11 cellular contexts compared by ENCODE assay signal in the genomic region with DNA sequence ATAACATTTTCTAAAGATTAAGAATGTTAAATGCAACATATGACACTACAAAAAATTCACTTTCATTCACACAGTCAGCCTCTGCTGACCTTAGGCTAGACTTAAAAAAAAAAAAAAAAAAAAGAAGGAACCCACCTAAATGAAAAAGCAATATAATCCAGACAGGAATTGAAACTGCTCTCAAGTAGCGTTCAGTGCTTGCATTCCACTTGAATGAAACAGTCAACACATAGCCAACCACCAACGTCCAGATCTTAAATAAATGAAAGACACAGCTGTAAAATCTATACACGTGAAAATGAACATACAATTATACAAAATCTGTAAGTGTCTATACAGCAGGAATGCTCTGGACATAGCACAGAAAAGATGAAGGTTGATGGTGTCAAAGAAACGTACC. TPM values are rescaled to one million over a fixed set of nuclear protein-coding genes. Genes with fewer than 3 reads are reported as not detected.
DNase-seq lines count a peak whose midpoint lies in the region; ATAC-seq and TF ChIP-seq lines count a peak whose summit lies in the region.
"Had no signal": no experiment of that assay in that cellular context is flagged by ENCODE, and none has a peak within 500 bp of the region (broad histone marks: within the 10 kb centered on the region; RNA-seq: fewer than 3 reads in every experiment).

No MANE protein-coding gene starts in this region.

- H3K9me3 ChIP-seq in SK-N-SH, result no peaks in the 10 kb centered on the region
- no peaks in the 10 kb centered on the region for H3K9me3 ChIP-seq in upper lobe of right lung

- no peaks in the 10 kb centered on the region for H3K9me2 ChIP-seq in SK-N-SH

- no peaks in the 10 kb centered on the region for H3K27me3 ChIP-seq in SK-N-SH (ENCODE audit: insufficient read depth)
- H3K27me3 ChIP-seq in upper lobe of right lung, result no peaks in the 10 kb centered on the region

- no peak overlapping the region for H3K4me3 Mint-ChIP-seq in natural killer cell
- H3K4me3 Mint-ChIP-seq in natural killer cell treated with Interleukin-12 subunit alpha and Interleukin-12 subunit beta and Interleukin-15 and Interleukin-18, amount 100 ng/mL, for 72 hours, result no peak overlapping the region

- H3K4me3 ChIP-seq in SK-N-SH (ENCODE audit: low read depth in 2 of 2, low read length in 1 of 2) (peak overlapping the region in 1 of 2 experiments; percentile 23; a peak in 3 of 4 replicates), fibroblast of villous mesenchyme (ENCODE audit: low read depth, low read length) (no peak overlapping the region), upper lobe of right lung (no peak overlapping the region)

- H3K4me2 ChIP-seq in SK-N-SH, result peak overlapping the region; percentile 71

- peak overlapping the region; percentile 5 to 36 for H3K27ac Mint-ChIP-seq in natural killer cell
- H3K27ac Mint-ChIP-seq in natural killer cell treated with Interleukin-12 subunit alpha and Interleukin-12 subunit beta and Interleukin-15 and Interleukin-18, amount 100 ng/mL, for 72 hours, result peak overlapping the region in 1 of 2 donors; percentile 3

- intact Hi-C loops in natural killer cell (cut with micrococcal nuclease) (no loop called here), upper lobe of right lung (cut with DNase I) (no loop called here)

- H3F3A ChIP-seq in SK-N-SH (replicated peaks; ENCODE audit: insufficient read depth), result peaks cover 56% of the 10 kb centered on the region

- H2AFZ ChIP-seq in SK-N-SH (ENCODE audit: low read depth), result no peak overlapping the region

- peaks cover 7% of the 10 kb centered on the region for H3K36me3 Mint-ChIP-seq in natural killer cell
- H3K36me3 Mint-ChIP-seq in natural killer cell treated with Interleukin-12 subunit alpha and Interleukin-12 subunit beta and Interleukin-15 and Interleukin-18, amount 100 ng/mL, for 72 hours, result peaks cover 11% of the 10 kb centered on the region

- ATAC-seq in natural killer cell (no peak), upper lobe of right lung (peak; percentile 54), HG02870 (IDR thresholded peaks at IDR 0.05; ENCODE audit: unreplicated experiment) (no peak), GM19463 (IDR thresholded peaks at IDR 0.05; ENCODE audit: unreplicated experiment) (no peak)
- no peak for ATAC-seq in natural killer cell treated with Interleukin-12 subunit alpha and Interleukin-12 subunit beta and Interleukin-15 and Interleukin-18, amount 100 ng/mL, for 72 hours

- POLR2A ChIA-PET in SK-N-SH (lab: Yijun Ruan, JAX), result no interaction called here

- DNase-seq in natural killer cell (no peak), SK-N-SH (no peak), fibroblast of villous mesenchyme (ENCODE audit: low read depth) (peak; percentile 60), upper lobe of right lung (no peak), amniotic stem cell (lab: John Stamatoyannopoulos, UW) (no peak)
- DNase-seq in natural killer cell treated with Interleukin-12 subunit alpha and Interleukin-12 subunit beta and Interleukin-15 and Interleukin-18, amount 100 ng/mL, for 72 hours (ENCODE audit: low spot score), result no peak
- DNase-seq: aorta, left colon had no signal

- CTCF ChIA-PET in SK-N-SH (lab: Yijun Ruan, JAX), result interaction anchor here (2.0 kb wide), 1 partner anchor 11 kb away, joined by 4 read pairs; a partner anchor contains a TSS

- TF ChIP-seq RAD21 in SK-N-SH (IDR thresholded peaks at IDR 0.05; ENCODE audit: low read length), result no peak

- peak overlapping the region; percentile 12 to 90; a peak in 3 of 4 replicates for H3K27ac ChIP-seq in SK-N-SH (ENCODE audit: low read depth in 2 of 2, low read length in 1 of 2)
- H3K27ac ChIP-seq in upper lobe of right lung, result peak overlapping the region; percentile 75

- peaks cover 47 to 48% of the 10 kb centered on the region in 2 donors for H3K4me1 Mint-ChIP-seq in natural killer cell
- peaks cover 24 to 49% of the 10 kb centered on the region in 2 donors for H3K4me1 Mint-ChIP-seq in natural killer cell treated with Interleukin-12 subunit alpha and Interleukin-12 subunit beta and Interleukin-15 and Interleukin-18, amount 100 ng/mL, for 72 hours (ENCODE audit: low read depth in 2 of 2)

- H4K20me1 ChIP-seq in SK-N-SH (ENCODE audit: insufficient read depth), result no peaks in the 10 kb centered on the region

- H3K36me3 ChIP-seq in SK-N-SH (replicated peaks in 1 of 2; ENCODE audit: control insufficient read depth in 1 of 2, insufficient read depth in 2 of 2, low read length in 1 of 2), result peaks cover 9 to 24% of the 10 kb centered on the region in 2 experiments
- H3K36me3 ChIP-seq in upper lobe of right lung, result peaks cover 20% of the 10 kb centered on the region

- peak overlapping the region; percentile 59; the same call in 1 of the 2 replicates for H3K9ac ChIP-seq in SK-N-SH

- peaks cover 91% of the 10 kb centered on the region for H3K79me2 ChIP-seq in SK-N-SH (ENCODE audit: insufficient read depth)

- TF ChIP-seq CTCF in natural killer cell (IDR thresholded peaks at IDR 0.05) (no peak), SK-N-SH (IDR thresholded peaks at IDR 0.05) (no peak), fibroblast of villous mesenchyme (IDR thresholded peaks at IDR 0.05; ENCODE audit: insufficient read depth, low read depth, low read length) (no peak), upper lobe of right lung (IDR thresholded peaks at IDR 0.05) (no peak)

- no peaks in the 10 kb centered on the region for H3K9me3 Mint-ChIP-seq in natural killer cell
- H3K9me3 Mint-ChIP-seq in natural killer cell treated with Interleukin-12 subunit alpha and Interleukin-12 subunit beta and Interleukin-15 and Interleukin-18, amount 100 ng/mL, for 72 hours, result no peaks in the 10 kb centered on the region

- peaks cover 3 to 46% of the 10 kb centered on the region in 2 experiments; a peak in 3 of 4 replicates for H3K4me1 ChIP-seq in SK-N-SH (ENCODE audit: control insufficient read depth in 1 of 2, insufficient read depth in 2 of 2, low read depth in 1 of 2, low read length in 1 of 2)
- peaks cover 61% of the 10 kb centered on the region for H3K4me1 ChIP-seq in upper lobe of right lung

- H3K27me3 Mint-ChIP-seq in natural killer cell (ENCODE audit: low read depth in 2 of 2), result no peaks in the 10 kb centered on the region
- no peaks in the 10 kb centered on the region for H3K27me3 Mint-ChIP-seq in natural killer cell treated with Interleukin-12 subunit alpha and Interleukin-12 subunit beta and Interleukin-15 and Interleukin-18, amount 100 ng/mL, for 72 hours

- WGBS in SK-N-SH (ENCODE audit: low lambda C conversion rate), result 22% methylated on average over 4 of the region's 4 CpGs

- no peak for TF ChIP-seq EP300 in SK-N-SH (IDR thresholded peaks at IDR 0.05; ENCODE audit: borderline replicate concordance in 1 of 2, low read depth in 1 of 2, low read length in 1 of 2)

TF ChIP-seq in SK-N-SH, 30 proteins besides CTCF, POLR2A, EP300 and RAD21 (continues in another document):
- TF ChIP-seq RXRA (IDR thresholded peaks at IDR 0.05; ENCODE audit: borderline replicate concordance, low read depth) (no peak), TAF1 (IDR thresholded peaks at IDR 0.05; ENCODE audit: borderline replicate concordance, low read depth, low read length) (no peak), TEAD4 (IDR thresholded peaks at IDR 0.05; ENCODE audit: borderline replicate concordance, insufficient read depth) (no peak), FOXM1 (IDR thresholded peaks at IDR 0.05; ENCODE audit: low read depth) (no peak), RCOR1 (IDR thresholded peaks at IDR 0.05; ENCODE audit: low read length) (no peak), SIN3A (IDR thresholded peaks at IDR 0.05; ENCODE audit: borderline replicate concordance, low read depth, low read length) (no peak), NFIC (IDR thresholded peaks at IDR 0.05; ENCODE audit: borderline replicate concordance) (no peak)
- TF ChIP-seq, protein P1, sequence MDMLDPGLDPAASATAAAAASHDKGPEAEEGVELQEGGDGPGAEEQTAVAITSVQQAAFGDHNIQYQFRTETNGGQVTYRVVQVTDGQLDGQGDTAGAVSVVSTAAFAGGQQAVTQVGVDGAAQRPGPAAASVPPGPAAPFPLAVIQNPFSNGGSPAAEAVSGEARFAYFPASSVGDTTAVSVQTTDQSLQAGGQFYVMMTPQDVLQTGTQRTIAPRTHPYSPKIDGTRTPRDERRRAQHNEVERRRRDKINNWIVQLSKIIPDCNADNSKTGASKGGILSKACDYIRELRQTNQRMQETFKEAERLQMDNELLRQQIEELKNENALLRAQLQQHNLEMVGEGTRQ (IDR thresholded peaks at IDR 0.05; ENCODE audit: borderline replicate concordance, low read depth, low read length), result no peak
- TF ChIP-seq, protein P2, sequence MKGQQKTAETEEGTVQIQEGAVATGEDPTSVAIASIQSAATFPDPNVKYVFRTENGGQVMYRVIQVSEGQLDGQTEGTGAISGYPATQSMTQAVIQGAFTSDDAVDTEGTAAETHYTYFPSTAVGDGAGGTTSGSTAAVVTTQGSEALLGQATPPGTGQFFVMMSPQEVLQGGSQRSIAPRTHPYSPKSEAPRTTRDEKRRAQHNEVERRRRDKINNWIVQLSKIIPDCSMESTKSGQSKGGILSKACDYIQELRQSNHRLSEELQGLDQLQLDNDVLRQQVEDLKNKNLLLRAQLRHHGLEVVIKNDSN (IDR thresholded peaks at IDR 0.05; ENCODE audit: borderline replicate concordance, low read depth), result no peak

RNA-seq across cellular contexts. Expression of a gene that starts 11.4 kb away (rescaled TPM):
- total RNA-seq in natural killer cell (10 to 100 TPM; 14.5 to 22.5 (median 21.8) TPM), fibroblast of villous mesenchyme (54.4 and 86.8 TPM in 2 replicates), upper lobe of right lung (92.1 TPM)
- total RNA-seq in natural killer cell treated with Interleukin-12 subunit alpha and Interleukin-12 subunit beta and Interleukin-15 and Interleukin-18, amount 100 ng/mL, for 72 hours, result 10 to 100 TPM; 23.9 to 26.7 TPM
- 17.5 and 26.0 TPM in 2 replicates for polyA plus RNA-seq in SK-N-SH (2012; rRNA removed)
- polyA plus RNA-seq in SK-N-SH (2012; cell fraction: cytosol; rRNA removed), result 19.8 and 23.6 TPM in 2 replicates
- polyA plus RNA-seq in SK-N-SH (2012; cell fraction: nucleus; rRNA removed), result 9.1 and 19.6 TPM in 2 replicates

RNA-seq across cellular contexts. Expression of a gene that starts 58.7 kb away (rescaled TPM):
- not detected for total RNA-seq in natural killer cell
- not detected for total RNA-seq in natural killer cell treated with Interleukin-12 subunit alpha and Interleukin-12 subunit beta and Interleukin-15 and Interleukin-18, amount 100 ng/mL, for 72 hours
- polyA plus RNA-seq in SK-N-SH (2012; rRNA removed), result 3.7 and 5.2 TPM in 2 replicates
- polyA plus RNA-seq in SK-N-SH (2012; cell fraction: cytosol; rRNA removed), result 5.7 and 6.1 TPM in 2 replicates
- polyA plus RNA-seq in SK-N-SH (2012; cell fraction: nucleus; rRNA removed), result 2.3 and 3.7 TPM in 2 replicates
- under 0.01 TPM in 1 of 2 replicates, not detected in the other for total RNA-seq in fibroblast of villous mesenchyme
- 0.09 TPM for total RNA-seq in upper lobe of right lung
- total RNA-seq: T-helper 1 cell treated with Interleukin-12 subunit alpha and Interleukin-12 subunit beta and Interleukin-4 antibody, amounts not matched to agents 30 ng/mL and 1 ng/mL, for 36 hours had no signal
